Comparison of ENCODE assay signal across 13 cellular contexts in genomic region chr9:89664010-89664409, GRCh38. TPM values are rescaled to one million over a fixed set of nuclear protein-coding genes. Genes with fewer than 3 reads are reported as not detected.
"Had no signal": no experiment of that assay in that cellular context is flagged by ENCODE, and none has a peak within 500 bp of the region (broad histone marks: within the 10 kb centered on the region; RNA-seq: fewer than 3 reads in every experiment).

No MANE protein-coding gene starts in this region.

- H3K9me3 ChIP-seq: gastrocnemius medialis, mucosa of descending colon, right atrium auricular region had no signal

- H3K4me3 ChIP-seq: gastrocnemius medialis, mucosa of descending colon, right atrium auricular region, smooth muscle cell had no signal

- H3K36me3 ChIP-seq: gastrocnemius medialis, right atrium auricular region had no signal

- DNase-seq: activated CD4-positive, alpha-beta T cell treated with anti-CD3 and anti-CD28 coated beads, Interleukin-2, amount 50 U/mL, for 4 hours; activated CD4-positive, CD25-positive, alpha-beta regulatory T cell treated with anti-CD3 and anti-CD28 coated beads, Interleukin-2, amount 50 U/mL, for 72 hours; activated naive CD4-positive, alpha-beta T cell treated with Interleukin-2 at 50 U/mL for 16 hours; anterior cingulate cortex; cerebellar nuclear complex; gastrocnemius medialis; mucosa of descending colon; naive thymus-derived CD8-positive, alpha-beta T cell; stimulated activated naive CD8-positive, alpha-beta T cell treated with anti-CD3 and anti-CD28 coated beads, Interleukin-15, Interleukin-2, amounts not matched to agents 100 U/mL and 50 U/mL, for 24 hours had no signal

- H3K27me3 ChIP-seq: gastrocnemius medialis, right atrium auricular region had no signal

- ATAC-seq: activated T-helper 17 cell treated with anti-CD3 and anti-CD28 coated beads, Interleukin-2, amount 50 U/mL, for 72 hours; gastrocnemius medialis; naive thymus-derived CD8-positive, alpha-beta T cell; stimulated activated naive CD8-positive, alpha-beta T cell treated with anti-CD3 and anti-CD28 coated beads, Interleukin-15, Interleukin-2, amounts not matched to agents 100 U/mL and 50 U/mL, for 24 hours had no signal

- H3K27ac ChIP-seq: gastrocnemius medialis, right atrium auricular region had no signal

RNA-seq across cellular contexts. Expression of gene GADD45G, which starts 59.2 kb away (rescaled TPM):
- total RNA-seq: epithelial cell of proximal tubule had no signal
